Comparison of ENCODE assay signal across 23 cellular contexts in genomic region chr7:44713141-44713540, GRCh38.
"Had no signal": no experiment of that assay in that cellular context is flagged by ENCODE, and none has a peak within 500 bp of the region (broad histone marks: within the 10 kb centered on the region; RNA-seq: fewer than 3 reads in every experiment).

No MANE protein-coding gene starts in this region.

- DNase-seq: activated CD4-positive, alpha-beta T cell treated with anti-CD3 and anti-CD28 coated beads for 4 hours; activated CD4-positive, alpha-beta T cell treated with anti-CD3 and anti-CD28 coated beads, Interleukin-2, amount 50 U/mL, for 48 hours; activated CD8-positive, alpha-beta memory T cell treated with anti-CD3 and anti-CD28 coated beads for 24 hours; activated effector memory CD4-positive, alpha-beta T cell treated with Interleukin-2 at 50 U/mL for 16 hours; activated naive CD4-positive, alpha-beta T cell treated with Interleukin-2 at 50 U/mL for 16 hours; anterior cingulate cortex; cortex of kidney; hypothalamus; lower lobe of right lung; mesenchymal stem cell; naive thymus-derived CD8-positive, alpha-beta T cell; nucleus accumbens; pancreas; right cardiac atrium; stimulated activated CD4-positive, alpha-beta T cell treated with anti-CD3 and anti-CD28 coated beads, Interleukin-2, amount 100 ng/mL, for 48 hours; stimulated activated naive CD8-positive, alpha-beta T cell treated with anti-CD3 and anti-CD28 coated beads, Interleukin-15, Interleukin-2, amounts not matched to agents 100 U/mL and 50 U/mL, for 24 hours; T-helper 2 cell; testis; transverse colon had no signal

- H3K4me1 Mint-ChIP-seq: WTC11 had no signal

- H3K9me3 ChIP-seq: gastroesophageal sphincter, lower lobe of right lung, pancreas, testis, transverse colon had no signal

- ATAC-seq: gastroesophageal sphincter; naive thymus-derived CD8-positive, alpha-beta T cell; pancreas; right cardiac atrium; stimulated activated naive CD8-positive, alpha-beta T cell treated with anti-CD3 and anti-CD28 coated beads, Interleukin-15, Interleukin-2, amounts not matched to agents 100 U/mL and 50 U/mL, for 24 hours; WTC11 had no signal

- H3K27ac Mint-ChIP-seq: activated naive CD8-positive, alpha-beta T cell; WTC11 had no signal

- H3K9me3 Mint-ChIP-seq: naive thymus-derived CD8-positive, alpha-beta T cell; neural crest cell had no signal

- H3K27me3 ChIP-seq: gastroesophageal sphincter, pancreas, testis, transverse colon had no signal

- H3K36me3 Mint-ChIP-seq: activated naive CD8-positive, alpha-beta T cell had no signal

- H3K4me3 Mint-ChIP-seq: activated naive CD8-positive, alpha-beta T cell; naive thymus-derived CD8-positive, alpha-beta T cell; neural crest cell; WTC11 had no signal

- H3K4me3 ChIP-seq: gastroesophageal sphincter, lower lobe of right lung, pancreas, testis, transverse colon had no signal

- H3K4me1 ChIP-seq: gastroesophageal sphincter, lower lobe of right lung, pancreas, testis, transverse colon had no signal

- H3K27me3 Mint-ChIP-seq: activated naive CD8-positive, alpha-beta T cell; naive thymus-derived CD8-positive, alpha-beta T cell had no signal

- H3K27ac ChIP-seq: gastroesophageal sphincter, lower lobe of right lung, pancreas, testis, transverse colon had no signal
